ENCODE assay signal across 8 cellular contexts in the genomic region with DNA sequence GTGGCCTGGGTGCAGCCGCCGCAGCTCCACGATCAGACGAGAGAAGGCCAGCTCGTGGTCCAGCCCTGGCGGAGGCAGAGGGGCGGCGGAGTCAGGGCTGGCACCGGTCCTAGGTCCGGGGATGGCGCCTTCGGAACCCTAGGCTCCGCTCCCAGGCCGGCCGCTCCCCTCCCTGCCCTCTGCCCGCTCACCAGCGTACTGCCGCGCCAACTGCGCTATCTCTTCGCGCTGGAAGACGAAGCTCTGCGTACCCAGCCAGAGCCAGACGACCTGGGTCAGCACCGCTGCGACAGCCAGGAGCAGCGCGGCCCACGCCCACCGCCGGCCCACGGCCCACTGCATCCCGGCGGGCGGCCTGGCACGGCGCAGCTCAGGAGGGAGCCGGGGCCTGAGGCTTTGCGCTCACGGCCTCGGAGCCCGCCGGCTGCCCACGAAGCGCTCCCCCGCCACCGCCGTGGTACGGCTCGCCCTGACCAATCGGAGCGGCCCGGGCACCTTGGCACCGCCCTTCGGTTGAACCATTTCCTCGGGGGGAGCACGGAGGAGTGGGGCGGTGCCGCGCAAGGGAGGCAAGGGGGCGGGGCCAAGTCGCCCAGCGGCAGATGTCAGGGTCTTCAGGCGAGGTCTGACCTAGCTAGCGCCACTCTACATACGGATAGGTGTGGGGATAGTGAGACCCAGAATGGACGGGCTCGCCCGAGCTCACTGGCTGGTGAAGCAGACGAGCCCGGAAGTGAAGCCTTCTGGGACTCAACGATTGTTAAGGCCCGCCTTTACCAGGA. TPM values are rescaled to one million over a fixed set of nuclear protein-coding genes. Genes with fewer than 3 reads are reported as not detected.
DNase-seq lines count a peak whose midpoint lies in the region; ATAC-seq and TF ChIP-seq lines count a peak whose summit lies in the region.

Gene SIGMAR1, minus strand, starts transcription at position 432 of the 782 bp plus-strand sequence. Its CDS starts 90 bp downstream, at position 342.

- CTCF ChIA-PET in GM10248 (lab: Yijun Ruan, JAX) = interaction anchor here (0.8 to 12.1 kb wide), 17 partner anchors 8 to 459 kb away, joined by 3 to 328 read pairs (median 4); partner anchors contain the start of genes ARID3C, DCTN3, GALT and PIGO

- H3K36me3 Mint-ChIP-seq in activated naive CD8-positive, alpha-beta T cell = peaks cover 6% of the 10 kb centered on the region

- no peaks in the 10 kb centered on the region for H3K27me3 Mint-ChIP-seq in activated naive CD8-positive, alpha-beta T cell

- H3K27ac Mint-ChIP-seq in activated naive CD8-positive, alpha-beta T cell = peak within 1 kb of the TSS; percentile 95

- peak; percentile 86 for ATAC-seq in HG02610 (IDR thresholded peaks at IDR 0.05; ENCODE audit: unreplicated experiment)
- ATAC-seq in omental fat pad (ENCODE audit: low FRiP score) = peak; percentile 98

- peak within 1 kb of the TSS; percentile 79 for H3K27ac ChIP-seq in temporal lobe (ENCODE audit: low read depth, low read length)

- H3K4me3 Mint-ChIP-seq in activated naive CD8-positive, alpha-beta T cell = peak within 1 kb of the TSS; percentile 96

- peaks cover 39% of the 10 kb centered on the region for H3K4me1 Mint-ChIP-seq in activated naive CD8-positive, alpha-beta T cell (ENCODE audit: low read depth)

- TF ChIP-seq CTCF in GM10248 (IDR thresholded peaks at IDR 0.05; ENCODE audit: control extremely low read depth, extremely low read depth, low read depth, missing control alignments) (no peak), omental fat pad (IDR thresholded peaks at IDR 0.05) (no peak)

- POLR2A ChIA-PET in GM10248 (lab: Yijun Ruan, JAX) = interaction anchor here (1.3 to 1.4 kb wide), 2 partner anchors 10 to 27 kb away, joined by 4 to 8 read pairs; partner anchors contain the start of gene GALT

- H3K9me3 Mint-ChIP-seq in activated naive CD8-positive, alpha-beta T cell (ENCODE audit: low read depth) = no peaks in the 10 kb centered on the region

- DNase-seq in GM10248 (ENCODE audit: extremely low spot score) (peak; percentile 93), NCI-H1105 (lab: John Stamatoyannopoulos, UW) (peak; percentile 86), SKM-1 treated with dmso at 0.1 percent for 144 hours (lab: John Stamatoyannopoulos, UW; ENCODE audit: unreplicated experiment) (peak; percentile 86), glomerular visceral epithelial cell (ENCODE audit: extremely low spot score) (peak; percentile 92), omental fat pad (ENCODE audit: low spot score) (peak; percentile 66)

RNA-seq across cellular contexts. Expression of gene SIGMAR1, which starts in this region (rescaled TPM):
- total RNA-seq in omental fat pad = 10 to 100 TPM; 72.9 to 88.6 (median 73.2) TPM
- total RNA-seq in temporal lobe = 19.2 TPM

Comparison
In these comparisons a context has a peak if more than half of its experiments do, and no peak if none do; other contexts are left out.
1. Peak in every context shown above with its lines: DNase-seq, ATAC-seq and H3K27ac ChIP-seq.